In genomic region chr2:14903709-14904374, GRCh38 we compare ENCODE assay signal across 8 cellular contexts.
DNase-seq lines count a peak whose midpoint lies in the region; ATAC-seq, FAIRE-seq and TF ChIP-seq lines count a peak whose summit lies in the region.

No MANE protein-coding gene starts in this region.

- no peaks in the 10 kb centered on the region for H3K9me3 ChIP-seq in HCT116 (ENCODE audit: control insufficient read depth in 1 of 2, insufficient read depth in 1 of 2, low read depth in 1 of 2, low read length in 2 of 2)
- no peaks in the 10 kb centered on the region for H3K9me3 ChIP-seq in H1 (ENCODE audit: insufficient read depth in 2 of 2, low read depth in 1 of 2, low read length in 1 of 2)

- H3K27ac Mint-ChIP-seq in WTC11, result no peak overlapping the region

- no peaks in the 10 kb centered on the region for H3K79me2 ChIP-seq in HCT116 (ENCODE audit: insufficient read depth, low read length)
- H3K79me2 ChIP-seq in H1 (ENCODE audit: control insufficient read depth in 1 of 2, insufficient read depth in 2 of 2, low read length in 2 of 2), result no peaks in the 10 kb centered on the region

- H2BK120ac ChIP-seq in H1 (replicated peaks; ENCODE audit: low read depth, low read length), result no peak overlapping the region

- intact Hi-C loops in HCT116 (cut with micrococcal nuclease), result loop anchor here (5.0 kb wide), 1 partner anchor 673 kb away; no protein-coding TSS in a partner anchor

- H3K27me3 ChIP-seq in HCT116 (ENCODE audit: insufficient read depth, low read length), result no peaks in the 10 kb centered on the region
- H3K27me3 ChIP-seq in H1 (replicated peaks in 1 of 4; ENCODE audit: control insufficient read depth in 3 of 4, extremely low read depth in 1 of 4, insufficient read depth in 3 of 4, low read length in 3 of 4), result no peaks in the 10 kb centered on the region

- H2BK15ac ChIP-seq in H1 (ENCODE audit: low read length), result no peak overlapping the region

- H3K9me3 Mint-ChIP-seq in WTC11, result no peaks in the 10 kb centered on the region

- TF ChIP-seq CTCF in GM12865 (IDR thresholded peaks at IDR 0.05; ENCODE audit: insufficient read depth, low read depth, low read length, missing control alignments), result peak; percentile 95
- peak; percentile 96 to 99 (median 97) for TF ChIP-seq CTCF in HCT116 (IDR thresholded peaks at IDR 0.05 in 2 of 3, conservative IDR thresholded peaks at IDR 0.05 in 1 of 3; ENCODE audit: borderline replicate concordance in 1 of 3, insufficient read depth in 1 of 3, low read depth in 2 of 3, low read length in 2 of 3)
- TF ChIP-seq CTCF in WTC11 (IDR thresholded peaks at IDR 0.05), result peak; percentile 98
- peak; percentile 96 to 100 (median 96) for TF ChIP-seq CTCF in H1 (IDR thresholded peaks at IDR 0.05; ENCODE audit: control extremely low read depth in 1 of 3, insufficient read depth in 1 of 3, low read depth in 1 of 3, low read length in 3 of 3)

- H3K27me3 Mint-ChIP-seq in WTC11 (ENCODE audit: low read depth), result no peaks in the 10 kb centered on the region

- no peak overlapping the region for H3K27ac ChIP-seq in HCT116 (ENCODE audit: low read depth, low read length)
- H3K27ac ChIP-seq in H1 (ENCODE audit: low read depth, low read length), result no peak overlapping the region

- H3K23ac ChIP-seq in H1 (ENCODE audit: insufficient read length), result no peak overlapping the region

- H4K91ac ChIP-seq in H1 (replicated peaks; ENCODE audit: insufficient read length, low read length), result no peak overlapping the region

- no peaks in the 10 kb centered on the region for H3K36me3 Mint-ChIP-seq in WTC11

- H2AFZ ChIP-seq in HCT116 (ENCODE audit: low read depth, low read length, poor library complexity, severe bottlenecking) (no peak overlapping the region), H1 (ENCODE audit: low read length) (no peak overlapping the region; the same call in 1 of the 2 replicates)

- no peak overlapping the region for H3K9ac ChIP-seq in HCT116 (ENCODE audit: low read length)
- no peak overlapping the region for H3K9ac ChIP-seq in H1 (replicated peaks in 1 of 4; ENCODE audit: extremely low read depth in 1 of 4, low read depth in 3 of 4, low read length in 3 of 4)

- no peaks in the 10 kb centered on the region for H3K79me1 ChIP-seq in H1 (ENCODE audit: low read depth, low read length)

- TF ChIP-seq POLR2A in HCT116 (IDR thresholded peaks at IDR 0.05; ENCODE audit: borderline replicate concordance, extremely low read depth, insufficient read depth, insufficient read length) (no peak), H1 (IDR thresholded peaks at IDR 0.05; ENCODE audit: control extremely low read depth in 1 of 2, low read depth in 2 of 2, low read length in 2 of 2) (no peak)

- DNase-seq in AG08396 (ENCODE audit: low spot score) (peak; percentile 8), GM12865 (ENCODE audit: low read depth) (peak; percentile 68), HCT116 (ENCODE audit: low read depth, low spot score) (peak; percentile 39), Kasumi-1 (lab: John Stamatoyannopoulos, UW) (peak; percentile 74 to 82), WTC11 (ENCODE audit: low spot score) (peak; percentile 93), H1 (ENCODE audit: low read depth in 1 of 2, low spot score in 2 of 2) (peak; percentile 50 to 95), RKO (ENCODE audit: low spot score) (no peak)
- peak; percentile 20 to 48 (median 43) for DNase-seq in stimulated activated CD4-positive, alpha-beta T cell treated with anti-CD3 and anti-CD28 coated beads, Interleukin-12 subunit alpha, Interleukin-12 subunit beta, amount 100 ng/mL, for 48 hours (ENCODE audit: low read depth in 2 of 3, low spot score in 1 of 3)

- no peak overlapping the region for H2BK12ac ChIP-seq in H1 (ENCODE audit: low read depth, low read length)

- peak; percentile 50 for FAIRE-seq in H1 (lab: Jason Lieb, UNC)

- no peak overlapping the region for H3K56ac ChIP-seq in H1 (replicated peaks; ENCODE audit: insufficient read length, low read depth, low read length)

- peaks cover 19% of the 10 kb centered on the region for H3K4me1 Mint-ChIP-seq in WTC11

- H4K20me1 ChIP-seq in HCT116 (ENCODE audit: insufficient read depth), result no peaks in the 10 kb centered on the region
- H4K20me1 ChIP-seq in H1 (replicated peaks in 1 of 2; ENCODE audit: control insufficient read depth in 1 of 2, insufficient read depth in 2 of 2, low read length in 2 of 2), result no peaks in the 10 kb centered on the region

- no peak overlapping the region for H2AK5ac ChIP-seq in H1 (ENCODE audit: low read depth, low read length)

- no peak for TF ChIP-seq EP300 in H1 (IDR thresholded peaks at IDR 0.05; ENCODE audit: borderline replicate concordance in 1 of 2, low read depth in 2 of 2, low read length in 2 of 2)

- no peaks in the 10 kb centered on the region for H3K4me1 ChIP-seq in HCT116 (ENCODE audit: control insufficient read depth in 1 of 2, insufficient read depth in 2 of 2, low read length in 2 of 2)
- H3K4me1 ChIP-seq in H1 (replicated peaks in 1 of 4; ENCODE audit: control insufficient read depth in 3 of 4, insufficient read depth in 4 of 4, low read length in 3 of 4), result peaks cover 0 to 7% (median 3%) of the 10 kb centered on the region in 4 experiments; a peak in 5 of 7 replicates

- TF ChIP-seq RAD21 in HCT116 (IDR thresholded peaks at IDR 0.05; ENCODE audit: low read depth), result peak; percentile 66
- TF ChIP-seq RAD21 in H1 (IDR thresholded peaks at IDR 0.05 in 1 of 2, conservative IDR thresholded peaks at IDR 0.05 in 1 of 2; ENCODE audit: low read depth in 2 of 2, low read length in 2 of 2), result peak; percentile 85 to 86

- H3K4me3 ChIP-seq in GM12865 (ENCODE audit: low read depth, low read length) (no peak overlapping the region), HCT116 (replicated peaks in 1 of 2; ENCODE audit: low read depth in 1 of 2, low read length in 2 of 2) (no peak overlapping the region), H1 (ENCODE audit: extremely low read depth in 1 of 4, insufficient read depth in 2 of 4, low read depth in 3 of 4, low read length in 4 of 4) (no peak overlapping the region)

- peak; percentile 100 for ATAC-seq in HCT116
- ATAC-seq in WTC11, result peak; percentile 100

- H3K18ac ChIP-seq in H1 (ENCODE audit: extremely low read depth, low read length), result no peak overlapping the region

- H3K23me2 ChIP-seq in H1 (ENCODE audit: low read depth, low read length), result no peaks in the 10 kb centered on the region

- H3K4me2 ChIP-seq in HCT116 (ENCODE audit: low read length) (no peak overlapping the region), H1 (ENCODE audit: insufficient read depth in 1 of 2, low read depth in 2 of 2, low read length in 2 of 2) (no peak overlapping the region)

- H2BK5ac ChIP-seq in H1 (ENCODE audit: low read depth, low read length), result no peak overlapping the region

- H3K36me3 ChIP-seq in HCT116 (ENCODE audit: control insufficient read depth in 1 of 2, insufficient read depth in 2 of 2, low read length in 2 of 2), result no peaks in the 10 kb centered on the region
- no peaks in the 10 kb centered on the region for H3K36me3 ChIP-seq in H1 (ENCODE audit: control insufficient read depth in 2 of 4, insufficient read depth in 4 of 4, low read length in 3 of 4)

- H4K8ac ChIP-seq in H1 (ENCODE audit: extremely low read depth, insufficient read depth, low read length), result no peak overlapping the region

- H4K5ac ChIP-seq in H1 (ENCODE audit: insufficient read length, low read depth, low read length), result no peak overlapping the region

- H3K4me3 Mint-ChIP-seq in WTC11, result no peak overlapping the region

- WGBS in H1 (ENCODE audit: extremely low coverage in 1 of 2, insufficient coverage in 1 of 2, insufficient read length in 1 of 2, insufficient replicate concordance in 2 of 2, low coverage in 1 of 2, low lambda C conversion rate in 2 of 2, missing lambda C conversion rate in 1 of 2), 2 experiments, result 40% methylated on average over 15 of the region's 15 CpGs; no CpG with 5 or more reads in 1 of the 2 experiments

- no TSS peak for BruUV-seq in HCT116 (replicated peaks; lab: Mats Ljungman, UMichigan)

- POLR2A ChIA-PET in HCT116 (lab: Charles Lee) (no interaction called here), WTC11 (lab: Charles Lee) (no interaction called here), H1 (lab: Charles Lee; ENCODE audit: partially characterized antibody) (no interaction called here)

- H3K9me2 ChIP-seq in HCT116 (ENCODE audit: insufficient read depth), result no peaks in the 10 kb centered on the region

- H2BK20ac ChIP-seq in H1 (ENCODE audit: low read length), result no peak overlapping the region

- H3K4ac ChIP-seq in H1 (replicated peaks; ENCODE audit: insufficient read length, low read depth, low read length), result no peak overlapping the region

- H3K14ac ChIP-seq in H1 (ENCODE audit: insufficient read length), result no peak overlapping the region

- RAD21 ChIA-PET in HCT116 (lab: Charles Lee; ENCODE audit: low non-redundant PET in 1 of 2, low total read pairs in 2 of 2, uncharacterized antibody in 2 of 2, unreplicated experiment in 2 of 2), result no interaction called here

- CTCF ChIA-PET in HCT116 (lab: Charles Lee) (no interaction called here), WTC11 (lab: Charles Lee) (interaction anchor here (0.7 to 1.8 kb wide), 14 partner anchors 11 to 673 kb away, joined by 3 to 12 read pairs (median 4); no protein-coding TSS in a partner anchor), H1 (lab: Charles Lee; ENCODE audit: partially characterized antibody) (interaction anchor here (0.6 to 3.2 kb wide), 71 partner anchors 9 to 1662 kb away, joined by 3 to 52 read pairs (median 4); no protein-coding TSS in a partner anchor)

TF ChIP-seq in WTC11, 78 proteins besides CTCF, POLR2A, EP300 and RAD21:
- no peak for TF ChIP-seq KAT7 (CRISPR knock-in tag; IDR thresholded peaks at IDR 0.05; ENCODE audit: borderline replicate concordance)
- 0 out of 2 replicates have a peak, but pooled peaks have one; percentile 40 for TF ChIP-seq MAX (CRISPR knock-in tag; IDR thresholded peaks at IDR 0.05)
- no peak for TF ChIP-seq NFYB (CRISPR knock-in tag; conservative IDR thresholded peaks at IDR 0.05; ENCODE audit: low read depth)
- 0 out of 2 replicates have a peak, but pooled peaks have one; percentile 64 for TF ChIP-seq PRRX2 (CRISPR knock-in tag; IDR thresholded peaks at IDR 0.05)

TF ChIP-seq in H1, 55 proteins besides CTCF, POLR2A, EP300 and RAD21 (continues in another document):
- TF ChIP-seq SP1 (IDR thresholded peaks at IDR 0.05; ENCODE audit: low read depth, low read length) (no peak), YY1 (IDR thresholded peaks at IDR 0.05; ENCODE audit: low read depth, low read length) (peak; percentile 73), KDM5A (IDR thresholded peaks at IDR 0.05; ENCODE audit: low read length) (no peak), POLR2AphosphoS5 (IDR thresholded peaks at IDR 0.05; ENCODE audit: low read depth, low read length) (no peak), BACH1 (IDR thresholded peaks at IDR 0.05; ENCODE audit: low read length) (no peak), PHF8 (conservative IDR thresholded peaks at IDR 0.05; ENCODE audit: low read depth, low read length) (no peak), TEAD4 (IDR thresholded peaks at IDR 0.05; ENCODE audit: low read depth, low read length) (no peak), RBBP5 (IDR thresholded peaks at IDR 0.05; ENCODE audit: borderline replicate concordance, low read depth, low read length) (no peak), SIRT6 (IDR thresholded peaks at IDR 0.05; ENCODE audit: low read length) (no peak), BRCA1 (IDR thresholded peaks at IDR 0.05; ENCODE audit: low read depth, low read length) (no peak), CHD1 (IDR thresholded peaks at IDR 0.05; ENCODE audit: low read depth, low read length) (no peak)
